In genomic region chr1:176897350-176898236, GRCh38 we compare ENCODE assay signal across 8 cellular contexts.
DNase-seq lines count a peak whose midpoint lies in the region; ATAC-seq and TF ChIP-seq lines count a peak whose summit lies in the region.

No MANE protein-coding gene starts in this region.

- peak overlapping the region; percentile 38; the same call in 1 of the 2 replicates for H2AFZ ChIP-seq in PC-3 (ENCODE audit: low read length)

- no peak for TF ChIP-seq POLR2A in spleen (IDR thresholded peaks at IDR 0.05)

- no peaks in the 10 kb centered on the region for H4K20me1 ChIP-seq in PC-3 (ENCODE audit: low read length)

- no peaks in the 10 kb centered on the region for H3K9me2 ChIP-seq in PC-3 (replicated peaks; ENCODE audit: low read length)

- POLR2A ChIA-PET in PC-3 (lab: Charles Lee; ENCODE audit: unreplicated experiment): no interaction called here

- no TSS peak for BruUV-seq in PC-3 (replicated peaks; lab: Mats Ljungman, UMichigan)

- H3K36me3 ChIP-seq in PC-3 (ENCODE audit: low read depth, low read length) (no peaks in the 10 kb centered on the region), spleen (no peaks in the 10 kb centered on the region)

- DNase-seq in COLO668 (lab: John Stamatoyannopoulos, UW; ENCODE audit: unreplicated experiment) (peak; percentile 77), KG1 (lab: John Stamatoyannopoulos, UW) (peak; percentile 28), PC-3 (peak; percentile 72), astrocyte of the spinal cord (ENCODE audit: low read depth, low spot score) (peak; percentile 62), spleen (peak; percentile 78)

- intact Hi-C loops in PC-3 (cut with micrococcal nuclease): loop anchor here (1.0 to 2.0 kb wide), 6 partner anchors 185 to 1049 kb away; no protein-coding TSS in a partner anchor
- intact Hi-C loops in spleen (cut with DNase I; ENCODE audit: low total_unique reads): no loop called here

- peak; percentile 64 for ATAC-seq in GM19397 (IDR thresholded peaks at IDR 0.05; ENCODE audit: unreplicated experiment)
- ATAC-seq in PC-3: peak; percentile 80
- no peak for ATAC-seq in GM18870 (IDR thresholded peaks at IDR 0.05; ENCODE audit: unreplicated experiment)

- no peaks in the 10 kb centered on the region for H3K79me2 ChIP-seq in PC-3 (ENCODE audit: low read length)

- H3K4me3 ChIP-seq in PC-3 (ENCODE audit: low read length) (peak overlapping the region; percentile 57), astrocyte of the spinal cord (ENCODE audit: low read depth, low read length) (peak overlapping the region; percentile 7), iPS-11a (ENCODE audit: low read depth, low read length) (peak overlapping the region; percentile 35), spleen (peak overlapping the region in 3 of 8 donors; percentile 8 to 50 (median 32))

- H3K4me2 ChIP-seq in PC-3 (ENCODE audit: low read length): peak overlapping the region; percentile 79

- H3K4me1 ChIP-seq in PC-3 (ENCODE audit: insufficient read depth, low read length) (no peaks in the 10 kb centered on the region), spleen (peaks cover 0 to 9% (median 8%) of the 10 kb centered on the region in 6 donors)

- H3K27me3 ChIP-seq in PC-3 (ENCODE audit: low read length): peaks cover 32% of the 10 kb centered on the region; the same call in 1 of the 2 replicates
- peaks cover 0 to 35% (median 0%) of the 10 kb centered on the region in 7 donors for H3K27me3 ChIP-seq in spleen (replicated peaks in 1 of 7)

- no peak overlapping the region for H3K27ac ChIP-seq in PC-3 (ENCODE audit: low read length)
- no peak overlapping the region for H3K27ac ChIP-seq in spleen

- in situ Hi-C loops in astrocyte of the spinal cord (cut with HindIII; ENCODE audit: low sequenced_read_pairs): no loop called here

- H3F3A ChIP-seq in PC-3 (ENCODE audit: low read length, unreplicated experiment): no peaks in the 10 kb centered on the region

- H3K9me3 ChIP-seq in PC-3 (ENCODE audit: low read length) (no peaks in the 10 kb centered on the region), spleen (no peaks in the 10 kb centered on the region)

- peak overlapping the region; percentile 30; the same call in 1 of the 2 replicates for H3K9ac ChIP-seq in PC-3 (ENCODE audit: low read length)

- CTCF ChIA-PET in PC-3 (lab: Charles Lee): interaction anchor here (0.5 to 1.8 kb wide), 3 partner anchors 180 to 359 kb away, joined by 4 to 23 read pairs (median 5); no protein-coding TSS in a partner anchor

- 3 to 5% (median 5%) methylated on average over 25 of the region's 25 CpGs for WGBS in spleen, 5 donors

- TF ChIP-seq CTCF in PC-3 (conservative IDR thresholded peaks at IDR 0.05; ENCODE audit: low read depth, low read length): peak; percentile 85
- TF ChIP-seq CTCF in astrocyte of the spinal cord (IDR thresholded peaks at IDR 0.05; ENCODE audit: low read depth, low read length): peak; percentile 89
- TF ChIP-seq CTCF in spleen (IDR thresholded peaks at IDR 0.05 in 8 of 11, conservative IDR thresholded peaks at IDR 0.05 in 3 of 11): peak; percentile 5 to 73 (median 54)

Comparison
In these comparisons a context has a peak if more than half of its experiments do, and no peak if none do; other contexts are left out.
1. DNase-seq: peak in every context shown above with its lines; median percentile 78 in spleen; 77 in COLO668; 72 in PC-3; 62 in astrocyte of the spinal cord; 28 in KG1.